21 cellular contexts compared by ENCODE assay signal in genomic region chr5:122653087-122654017, GRCh38.
DNase-seq lines count a peak whose midpoint lies in the region; ATAC-seq, FAIRE-seq and TF ChIP-seq lines count a peak whose summit lies in the region.
"Had no signal": no experiment of that assay in that cellular context is flagged by ENCODE, and none has a peak within 500 bp of the region (broad histone marks: within the 10 kb centered on the region; RNA-seq: fewer than 3 reads in every experiment).

No MANE protein-coding gene starts in this region.

- no peaks in the 10 kb centered on the region for H3K79me2 ChIP-seq in SK-N-SH (ENCODE audit: insufficient read depth)

- H3K4me1 ChIP-seq in SK-N-SH (ENCODE audit: control insufficient read depth in 1 of 2, insufficient read depth in 2 of 2, low read depth in 1 of 2, low read length in 1 of 2) (no peaks in the 10 kb centered on the region; a peak in 1 of 4 replicates), upper lobe of left lung (no peaks in the 10 kb centered on the region)
- H3K4me1 ChIP-seq: A549, uterus had no signal

- POLR2A ChIA-PET in SK-N-SH (lab: Yijun Ruan, JAX) = no interaction called here

- intact Hi-C loops in activated naive CD4-positive, alpha-beta T cell treated with anti-CD3 and anti-CD28 coated beads for 36 hours (cut with micrococcal nuclease) = no loop called here

- FAIRE-seq in bronchial epithelial cell (lab: Jason Lieb, UNC) = no peak
- FAIRE-seq: A549 had no signal

- peaks cover 19% of the 10 kb centered on the region for H3K4me1 Mint-ChIP-seq in type B pancreatic cell (ENCODE audit: unreplicated experiment)
- H3K4me1 Mint-ChIP-seq in activated naive CD4-positive, alpha-beta T cell treated with anti-CD3 and anti-CD28 coated beads for 36 hours (ENCODE audit: low read depth) = no peaks in the 10 kb centered on the region
- H3K4me1 Mint-ChIP-seq: CD14-positive monocyte; natural killer cell; stimulated activated naive CD8-positive, alpha-beta T cell treated with anti-CD3 and anti-CD28 coated beads, Interleukin-15, amount 100 ng/mL, for 72 hours; T-cell had no signal

- H3K27me3 ChIP-seq in SK-N-SH (ENCODE audit: insufficient read depth) (no peaks in the 10 kb centered on the region), bronchial epithelial cell (ENCODE audit: control insufficient read depth, insufficient read depth, low read length) (no peaks in the 10 kb centered on the region), upper lobe of left lung (no peaks in the 10 kb centered on the region)
- H3K27me3 ChIP-seq: uterus had no signal

- no peak overlapping the region for H3K4me2 ChIP-seq in SK-N-SH
- H3K4me2 ChIP-seq: A549 had no signal

- H3K4me3 Mint-ChIP-seq in type B pancreatic cell = peak overlapping the region; percentile 23
- no peak overlapping the region for H3K4me3 Mint-ChIP-seq in activated naive CD4-positive, alpha-beta T cell treated with anti-CD3 and anti-CD28 coated beads for 36 hours
- H3K4me3 Mint-ChIP-seq: CD14-positive monocyte; natural killer cell; stimulated activated naive CD8-positive, alpha-beta T cell treated with anti-CD3 and anti-CD28 coated beads, Interleukin-15, amount 100 ng/mL, for 72 hours; T-cell had no signal

- H3K9me3 ChIP-seq in SK-N-SH = no peaks in the 10 kb centered on the region
- H3K9me3 ChIP-seq in upper lobe of left lung = no peaks in the 10 kb centered on the region
- H3K9me3 ChIP-seq: A549, uterus had no signal

- no peaks in the 10 kb centered on the region for H3K27me3 Mint-ChIP-seq in type B pancreatic cell
- H3K27me3 Mint-ChIP-seq in activated naive CD4-positive, alpha-beta T cell treated with anti-CD3 and anti-CD28 coated beads for 36 hours (ENCODE audit: low read depth) = peaks cover 15% of the 10 kb centered on the region

- TF ChIP-seq POLR2A in upper lobe of left lung (IDR thresholded peaks at IDR 0.05) = no peak

- no peaks in the 10 kb centered on the region for H3K36me3 Mint-ChIP-seq in type B pancreatic cell
- no peaks in the 10 kb centered on the region for H3K36me3 Mint-ChIP-seq in activated naive CD4-positive, alpha-beta T cell treated with anti-CD3 and anti-CD28 coated beads for 36 hours (ENCODE audit: low read depth)
- H3K36me3 Mint-ChIP-seq: CD14-positive monocyte, natural killer cell, T-cell had no signal

- H3K36me3 ChIP-seq in SK-N-SH (replicated peaks in 1 of 2; ENCODE audit: control insufficient read depth in 1 of 2, insufficient read depth in 2 of 2, low read length in 1 of 2) (no peaks in the 10 kb centered on the region), bronchial epithelial cell (ENCODE audit: control insufficient read depth, insufficient read depth, low read length) (no peaks in the 10 kb centered on the region), upper lobe of left lung (no peaks in the 10 kb centered on the region)
- H3K36me3 ChIP-seq: uterus had no signal

- no peaks in the 10 kb centered on the region for H3F3A ChIP-seq in SK-N-SH (replicated peaks; ENCODE audit: insufficient read depth)

- no peak for TF ChIP-seq RAD21 in SK-N-SH (IDR thresholded peaks at IDR 0.05; ENCODE audit: low read length)

- WGBS in SK-N-SH (ENCODE audit: low lambda C conversion rate) = 35% methylated on average over 3 of the region's 3 CpGs
- WGBS in upper lobe of left lung, 2 donors = 59 to 72% methylated on average over 3 of the region's 3 CpGs

- no peak overlapping the region for H3K4me3 ChIP-seq in SK-N-SH (ENCODE audit: low read depth in 2 of 2, low read length in 1 of 2)
- no peak overlapping the region for H3K4me3 ChIP-seq in bronchial epithelial cell (ENCODE audit: low read depth, low read length)
- H3K4me3 ChIP-seq in upper lobe of left lung = no peak overlapping the region
- H3K4me3 ChIP-seq: A549, dorsolateral prefrontal cortex, lung, uterus had no signal

- peak overlapping the region in 1 of 2 experiments; percentile 39; a peak in 1 of 4 replicates for H3K27ac ChIP-seq in SK-N-SH (ENCODE audit: low read depth in 2 of 2, low read length in 1 of 2)
- no peak overlapping the region for H3K27ac ChIP-seq in upper lobe of left lung
- H3K27ac ChIP-seq: A549, dorsolateral prefrontal cortex, uterus had no signal

- no peak overlapping the region for H3K9ac ChIP-seq in SK-N-SH

- peaks cover 5% of the 10 kb centered on the region for H3K9me3 Mint-ChIP-seq in type B pancreatic cell
- H3K9me3 Mint-ChIP-seq in activated naive CD4-positive, alpha-beta T cell treated with anti-CD3 and anti-CD28 coated beads for 36 hours = no peaks in the 10 kb centered on the region
- H3K9me3 Mint-ChIP-seq: stimulated activated naive CD8-positive, alpha-beta T cell treated with anti-CD3 and anti-CD28 coated beads, Interleukin-15, amount 100 ng/mL, for 72 hours; T-cell had no signal

- H3K27ac Mint-ChIP-seq in type B pancreatic cell = peak overlapping the region; percentile 72
- H3K27ac Mint-ChIP-seq in activated naive CD4-positive, alpha-beta T cell treated with anti-CD3 and anti-CD28 coated beads for 36 hours = no peak overlapping the region
- H3K27ac Mint-ChIP-seq: natural killer cell; stimulated activated naive CD8-positive, alpha-beta T cell treated with anti-CD3 and anti-CD28 coated beads, Interleukin-15, amount 100 ng/mL, for 72 hours; T-cell had no signal

- no peaks in the 10 kb centered on the region for H4K20me1 ChIP-seq in SK-N-SH (ENCODE audit: insufficient read depth)

- H3K9me2 ChIP-seq in SK-N-SH = no peaks in the 10 kb centered on the region

- TF ChIP-seq CTCF in SK-N-SH (IDR thresholded peaks at IDR 0.05) = no peak
- TF ChIP-seq CTCF in bronchial epithelial cell (IDR thresholded peaks at IDR 0.05; ENCODE audit: insufficient read depth, low read length, severe bottlenecking) = no peak
- TF ChIP-seq CTCF in type B pancreatic cell (conservative IDR thresholded peaks at IDR 0.05) = no peak
- no peak for TF ChIP-seq CTCF in upper lobe of left lung (IDR thresholded peaks at IDR 0.05)

- ATAC-seq in SK-N-SH treated with all-trans-retinoic acid at 6 μM for 48 hours (peak; percentile 58), upper lobe of left lung (ENCODE audit: low FRiP score in 2 of 2) (no peak)
- ATAC-seq: A549; natural killer cell; stimulated activated naive CD8-positive, alpha-beta T cell treated with anti-CD3 and anti-CD28 coated beads, Interleukin-15, amount 100 ng/mL, for 72 hours; T-cell had no signal

- CTCF ChIA-PET in SK-N-SH (lab: Yijun Ruan, JAX) = interaction anchor here (0.8 to 2.0 kb wide), 2 partner anchors 16 to 52 kb away, joined by 3 to 5 read pairs; no protein-coding TSS in a partner anchor
- CTCF ChIA-PET in activated naive CD4-positive, alpha-beta T cell treated with anti-CD3 and anti-CD28 coated beads for 36 hours (lab: Charles Lee) = no interaction called here

- TF ChIP-seq EP300 in SK-N-SH (IDR thresholded peaks at IDR 0.05; ENCODE audit: borderline replicate concordance in 1 of 2, low read depth in 1 of 2, low read length in 1 of 2) = no peak
- no peak for TF ChIP-seq EP300 in upper lobe of left lung (IDR thresholded peaks at IDR 0.05)

- no peak overlapping the region for H2AFZ ChIP-seq in SK-N-SH (ENCODE audit: low read depth)

- no peak for DNase-seq in SK-N-SH
- DNase-seq in bronchial epithelial cell (ENCODE audit: low read depth) = peak; percentile 85
- DNase-seq in iris pigment epithelial cell (ENCODE audit: low read depth) = peak; percentile 49
- no peak for DNase-seq in type B pancreatic cell (ENCODE audit: extremely low spot score, unreplicated experiment)
- DNase-seq in NCI-H2196 treated with DMSO at 0.1 percent for 48 hours (lab: John Stamatoyannopoulos, UW; ENCODE audit: unreplicated experiment) = no peak
- DNase-seq in activated naive CD4-positive, alpha-beta T cell treated with anti-CD3 and anti-CD28 coated beads for 36 hours = no peak
- no peak for DNase-seq in upper lobe of left lung
- DNase-seq: amygdala; DMS79; dorsolateral prefrontal cortex; MM.1S; natural killer cell; NCI-H187; NCI-H526; stimulated activated naive CD8-positive, alpha-beta T cell treated with anti-CD3 and anti-CD28 coated beads, Interleukin-15, amount 100 ng/mL, for 72 hours; T-cell; uterus had no signal

TF ChIP-seq in SK-N-SH treated with all-trans-retinoic acid at 6 μM for 48 hours, 23 proteins besides CTCF, POLR2A, EP300 and RAD21 (continues in another document):
- TF ChIP-seq BACH2 (CRISPR knock-in tag; IDR thresholded peaks at IDR 0.05; ENCODE audit: borderline replicate concordance) = no peak

TF ChIP-seq in SK-N-SH, 30 proteins besides CTCF, POLR2A, EP300 and RAD21 (continues in another document):
- TF ChIP-seq NRF1 (IDR thresholded peaks at IDR 0.05; ENCODE audit: low read depth, low read length) = no peak
- no peak for TF ChIP-seq GABPA (IDR thresholded peaks at IDR 0.05; ENCODE audit: low read depth)
- TF ChIP-seq POLR2AphosphoS5 (IDR thresholded peaks at IDR 0.05; ENCODE audit: low read depth, low read length) = no peak
- TF ChIP-seq JUND (IDR thresholded peaks at IDR 0.05) = no peak
- TF ChIP-seq MXI1 (IDR thresholded peaks at IDR 0.05; ENCODE audit: low read depth, low read length) = no peak
- TF ChIP-seq REST (IDR thresholded peaks at IDR 0.05; ENCODE audit: low read depth, low read length) = no peak

Comparison
In these comparisons a context has a peak if more than half of its experiments do, and no peak if none do; other contexts are left out.
1. DNase-seq: peak in bronchial epithelial cell (single experiment) and iris pigment epithelial cell (single experiment); none in SK-N-SH (single experiment), type B pancreatic cell (single experiment), NCI-H2196 treated with DMSO at 0.1 percent for 48 hours (single experiment), activated naive CD4-positive, alpha-beta T cell treated with anti-CD3 and anti-CD28 coated beads for 36 hours (single experiment) and upper lobe of left lung (0 of 2).